ENCODE assay signal across 11 cellular contexts in the genomic region with DNA sequence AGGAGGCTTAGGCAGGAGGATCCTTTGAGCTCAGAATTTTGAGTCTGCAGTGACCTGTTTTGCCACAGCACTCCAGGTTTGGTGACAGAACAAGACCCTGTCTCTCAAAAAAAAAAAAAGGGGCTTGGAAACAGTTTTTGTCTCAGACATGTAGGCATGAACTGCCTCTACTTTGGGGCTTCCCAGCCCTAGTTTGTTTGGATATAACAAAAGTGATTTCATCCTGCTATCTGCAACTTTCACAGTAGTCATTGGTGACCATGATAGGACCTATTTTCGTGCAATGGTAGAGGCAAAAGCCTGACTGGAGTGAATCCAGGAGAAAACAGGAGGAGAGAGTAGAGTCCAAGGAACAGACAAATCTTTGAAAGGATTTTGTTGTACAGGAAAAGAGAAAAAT. TPM values are rescaled to one million over a fixed set of nuclear protein-coding genes. Genes with fewer than 3 reads are reported as not detected.
DNase-seq lines count a peak whose midpoint lies in the region; ATAC-seq and TF ChIP-seq lines count a peak whose summit lies in the region.
"Had no signal": no experiment of that assay in that cellular context is flagged by ENCODE, and none has a peak within 500 bp of the region (broad histone marks: within the 10 kb centered on the region; RNA-seq: fewer than 3 reads in every experiment).

No MANE protein-coding gene starts in this region.

- H3K9me3 Mint-ChIP-seq in chondrocyte (ENCODE audit: low read depth) (no peaks in the 10 kb centered on the region), type B pancreatic cell (no peaks in the 10 kb centered on the region)
- peaks cover 0 to 2% (median 0%) of the 10 kb centered on the region in 9 donors for H3K9me3 Mint-ChIP-seq in naive thymus-derived CD8-positive, alpha-beta T cell

- H3K4me3 ChIP-seq in cardiac muscle cell: no peak overlapping the region
- H3K4me3 ChIP-seq in lower lobe of right lung: no peak overlapping the region
- H3K4me3 ChIP-seq: mucosa of descending colon had no signal

- no peaks in the 10 kb centered on the region for H3K27me3 Mint-ChIP-seq in chondrocyte (ENCODE audit: low read depth)
- H3K27me3 Mint-ChIP-seq in type B pancreatic cell: no peaks in the 10 kb centered on the region
- H3K27me3 Mint-ChIP-seq in naive thymus-derived CD8-positive, alpha-beta T cell: peaks cover 0 to 6% (median 3%) of the 10 kb centered on the region in 5 donors

- no peaks in the 10 kb centered on the region for H3K4me1 ChIP-seq in cardiac muscle cell (ENCODE audit: low read depth)
- peaks cover 14% of the 10 kb centered on the region for H3K4me1 ChIP-seq in lower lobe of right lung

- intact Hi-C loops in cardiac septum (cut with DNase I) (no loop called here), lower lobe of right lung (cut with DNase I) (no loop called here)

- peak overlapping the region; percentile 94 for H3K27ac Mint-ChIP-seq in chondrocyte (ENCODE audit: unreplicated experiment)
- H3K27ac Mint-ChIP-seq in type B pancreatic cell: peak overlapping the region; percentile 71
- no peak overlapping the region for H3K27ac Mint-ChIP-seq in naive thymus-derived CD8-positive, alpha-beta T cell

- H3K27ac ChIP-seq in cardiac muscle cell (peak overlapping the region; percentile 38), lower lobe of right lung (peak overlapping the region; percentile 76)

- POLR2A ChIA-PET in naive thymus-derived CD8-positive, alpha-beta T cell (lab: Charles Lee): no interaction called here

- H3K36me3 Mint-ChIP-seq in chondrocyte (ENCODE audit: low read depth) (no peaks in the 10 kb centered on the region), type B pancreatic cell (no peaks in the 10 kb centered on the region)
- no peaks in the 10 kb centered on the region for H3K36me3 Mint-ChIP-seq in naive thymus-derived CD8-positive, alpha-beta T cell

- H3K4me3 Mint-ChIP-seq in chondrocyte (ENCODE audit: unreplicated experiment) (no peak overlapping the region), type B pancreatic cell (no peak overlapping the region)
- no peak overlapping the region for H3K4me3 Mint-ChIP-seq in naive thymus-derived CD8-positive, alpha-beta T cell

- TF ChIP-seq CTCF in cardiac muscle cell (IDR thresholded peaks at IDR 0.05; ENCODE audit: low read depth, low read length) (no peak), chondrocyte (IDR thresholded peaks at IDR 0.05) (no peak), lower lobe of right lung (IDR thresholded peaks at IDR 0.05) (no peak), type B pancreatic cell (conservative IDR thresholded peaks at IDR 0.05) (no peak), GM13976 (IDR thresholded peaks at IDR 0.05; ENCODE audit: borderline replicate concordance, control extremely low read depth, extremely low read depth, insufficient read depth, missing control alignments) (no peak)

- DNase-seq in cardiac muscle cell (ENCODE audit: low read depth in 1 of 2, low spot score in 1 of 2): no peak
- DNase-seq in cardiac septum (ENCODE audit: low spot score): no peak
- no peak for DNase-seq in chondrocyte (ENCODE audit: low spot score)
- DNase-seq in lower lobe of right lung: no peak
- no peak for DNase-seq in type B pancreatic cell (ENCODE audit: extremely low spot score, unreplicated experiment)
- no peak for DNase-seq in naive thymus-derived CD8-positive, alpha-beta T cell
- DNase-seq in GM13976 (ENCODE audit: low spot score): no peak
- DNase-seq in activated CD8-positive, alpha-beta memory T cell treated with anti-CD3 and anti-CD28 coated beads, Interleukin-2, amount 50 U/mL, for 4 hours: no peak
- DNase-seq: activated T-cell treated with anti-CD3 and anti-CD28 coated beads, Interleukin-2, amount 50 U/mL, for 1 hour; RPMI8226 had no signal

- H3K36me3 ChIP-seq in cardiac muscle cell (no peaks in the 10 kb centered on the region), lower lobe of right lung (no peaks in the 10 kb centered on the region)

- no peaks in the 10 kb centered on the region for H3K9me3 ChIP-seq in cardiac muscle cell (ENCODE audit: low read depth)
- no peaks in the 10 kb centered on the region for H3K9me3 ChIP-seq in lower lobe of right lung
- H3K9me3 ChIP-seq: mucosa of descending colon had no signal

- H3K27me3 ChIP-seq in cardiac muscle cell: no peaks in the 10 kb centered on the region
- no peaks in the 10 kb centered on the region for H3K27me3 ChIP-seq in lower lobe of right lung (ENCODE audit: low read depth)

- peaks cover 17% of the 10 kb centered on the region for H3K4me1 Mint-ChIP-seq in chondrocyte (ENCODE audit: low read depth)
- H3K4me1 Mint-ChIP-seq in type B pancreatic cell (ENCODE audit: unreplicated experiment): no peaks in the 10 kb centered on the region
- peaks cover 0 to 11% (median 4%) of the 10 kb centered on the region in 4 donors for H3K4me1 Mint-ChIP-seq in naive thymus-derived CD8-positive, alpha-beta T cell

- in situ Hi-C loops in GM13976 (cut with MboI; ENCODE audit: low sequenced_read_pairs, unreplicated experiment): no loop called here

- no peak for ATAC-seq in lower lobe of right lung
- no peak for ATAC-seq in naive thymus-derived CD8-positive, alpha-beta T cell

RNA-seq across cellular contexts. Expression of a gene that starts 20.3 kb away (rescaled TPM):
- 15.6 and 30.8 TPM in 2 replicates for total RNA-seq in cardiac muscle cell
- polyA plus RNA-seq in cardiac muscle cell: 16.3 and 26.2 TPM in 2 replicates
- 30.7 TPM for total RNA-seq in cardiac septum
- total RNA-seq in chondrocyte: 57.3 to 69.5 TPM (median 66.8 TPM) in 3 replicates
- total RNA-seq in lower lobe of right lung: 48.5 TPM
- 23.6 and 29.6 TPM in 2 replicates for total RNA-seq in type B pancreatic cell (ENCODE audit: low replicate concordance)
- 1 to 10 TPM; 1.8 TPM for total RNA-seq in naive thymus-derived CD8-positive, alpha-beta T cell
- under 1 TPM; 0.18 to 0.99 (median 0.33) TPM for polyA plus RNA-seq in naive thymus-derived CD8-positive, alpha-beta T cell

RNA-seq across cellular contexts. Expression of a gene that starts 26.6 kb away (rescaled TPM):
- total RNA-seq in cardiac muscle cell (1,643 and 1,654 TPM in 2 replicates), cardiac septum (455 TPM), chondrocyte (544 to 622 TPM (median 618 TPM) in 3 replicates), lower lobe of right lung (713 TPM), type B pancreatic cell (ENCODE audit: low replicate concordance) (1,339 and 1,496 TPM in 2 replicates)
- polyA plus RNA-seq in cardiac muscle cell: 918 and 1,027 TPM in 2 replicates
- total RNA-seq in naive thymus-derived CD8-positive, alpha-beta T cell: 1,000 to 10,000 TPM; 1,607 to 1,641 TPM
- 1,000 to 10,000 TPM; 3,250 to 3,560 (median 3,276) TPM for polyA plus RNA-seq in naive thymus-derived CD8-positive, alpha-beta T cell

Comparison
In these comparisons a context has a peak if more than half of its experiments do, and no peak if none do; other contexts are left out.
1. H3K27ac Mint-ChIP-seq: peak in chondrocyte (single experiment) and type B pancreatic cell (single experiment); none in naive thymus-derived CD8-positive, alpha-beta T cell (0 of 10).